ENCODE assay signal across 18 cellular contexts in the genomic region with DNA sequence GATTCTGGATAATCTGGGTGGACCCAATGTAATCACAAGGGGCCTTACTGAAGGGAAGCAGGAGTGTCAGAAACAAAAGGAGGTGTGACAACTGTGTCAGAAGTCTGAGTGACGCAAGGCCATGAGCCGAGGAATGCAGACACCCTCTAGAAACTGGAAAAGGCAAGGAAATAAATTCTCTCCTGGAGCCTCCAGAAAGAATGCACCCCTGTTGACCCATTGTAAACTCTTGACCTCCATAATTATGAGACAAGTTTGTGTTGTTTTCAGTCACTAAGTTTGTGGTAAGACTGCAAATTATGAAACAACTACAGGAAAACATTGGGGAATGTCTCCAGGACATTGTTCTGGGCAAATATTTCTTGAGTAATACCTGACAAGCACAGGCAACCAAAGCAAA. TPM values are rescaled to one million over a fixed set of nuclear protein-coding genes. Genes with fewer than 3 reads are reported as not detected.
DNase-seq lines count a peak whose midpoint lies in the region; TF ChIP-seq lines count a peak whose summit lies in the region.
"Had no signal": no experiment of that assay in that cellular context is flagged by ENCODE, and none has a peak within 500 bp of the region (broad histone marks: within the 10 kb centered on the region; RNA-seq: fewer than 3 reads in every experiment).

No MANE protein-coding gene starts in this region.

- no peak for TF ChIP-seq CTCF in type B pancreatic cell (conservative IDR thresholded peaks at IDR 0.05)

- no peak overlapping the region for H3K4me3 Mint-ChIP-seq in type B pancreatic cell
- H3K4me3 Mint-ChIP-seq: activated CD4-positive, alpha-beta memory T cell treated with anti-CD3 and anti-CD28 coated beads for 36 hours; activated T-helper 17 cell treated with anti-CD3 and anti-CD28 coated beads, Interleukin-2, amount 50 U/mL, for 72 hours; CD4-positive, alpha-beta T cell had no signal

- peak overlapping the region; percentile 42 for H3K27ac Mint-ChIP-seq in type B pancreatic cell
- H3K27ac Mint-ChIP-seq: activated CD4-positive, alpha-beta memory T cell treated with anti-CD3 and anti-CD28 coated beads for 36 hours; activated T-helper 17 cell treated with anti-CD3 and anti-CD28 coated beads, Interleukin-2, amount 50 U/mL, for 72 hours; CD4-positive, alpha-beta T cell had no signal

- peak overlapping the region; percentile 74 for H3K27ac ChIP-seq in caudate nucleus (ENCODE audit: low read depth, low read length)
- H3K27ac ChIP-seq: ascending aorta had no signal

- peak; percentile 31 for DNase-seq in NCI-H82 (lab: John Stamatoyannopoulos, UW)
- DNase-seq in NCI-H82 treated with DMSO at 0.1 percent for 48 hours (lab: John Stamatoyannopoulos, UW; ENCODE audit: unreplicated experiment) = no peak
- no peak for DNase-seq in caudate nucleus (lab: John Stamatoyannopoulos, UW)
- DNase-seq in iPS-NIHi7 (ENCODE audit: extremely low spot score) = peak; percentile 3
- no peak for DNase-seq in type B pancreatic cell (ENCODE audit: extremely low spot score, unreplicated experiment)
- DNase-seq in ureter (ENCODE audit: low spot score) = no peak
- no peak for DNase-seq in COR-L47 (lab: John Stamatoyannopoulos, UW)
- DNase-seq in stimulated activated CD4-positive, alpha-beta T cell treated with anti-CD3 and anti-CD28 coated beads, Interleukin-2, amount 100 ng/mL, for 24 hours = no peak
- DNase-seq: 8988T; activated CD4-positive, alpha-beta memory T cell treated with anti-CD3 and anti-CD28 coated beads for 36 hours; CD4-positive, alpha-beta T cell; effector CD4-positive, alpha-beta T cell; glutamatergic neuron; NCI-H1417; NCI-H345; SK-N-SH had no signal

- H3K4me1 Mint-ChIP-seq in type B pancreatic cell (ENCODE audit: unreplicated experiment) = peaks cover 13% of the 10 kb centered on the region
- H3K4me1 Mint-ChIP-seq: activated T-helper 17 cell treated with anti-CD3 and anti-CD28 coated beads, Interleukin-2, amount 50 U/mL, for 72 hours had no signal

- peaks cover 20% of the 10 kb centered on the region for H3K36me3 Mint-ChIP-seq in type B pancreatic cell
- H3K36me3 Mint-ChIP-seq: activated CD4-positive, alpha-beta memory T cell treated with anti-CD3 and anti-CD28 coated beads for 36 hours had no signal

- H3K27me3 Mint-ChIP-seq in type B pancreatic cell = no peaks in the 10 kb centered on the region
- H3K27me3 Mint-ChIP-seq: CD4-positive, alpha-beta T cell had no signal

- peaks cover 4% of the 10 kb centered on the region for H3K9me3 Mint-ChIP-seq in type B pancreatic cell
- H3K9me3 Mint-ChIP-seq: activated CD4-positive, alpha-beta memory T cell treated with anti-CD3 and anti-CD28 coated beads for 36 hours; activated T-helper 17 cell treated with anti-CD3 and anti-CD28 coated beads, Interleukin-2, amount 50 U/mL, for 72 hours; CD4-positive, alpha-beta T cell had no signal

RNA-seq across cellular contexts. Expression of gene B3GNT7, which starts 47.3 kb away (rescaled TPM):
- total RNA-seq in type B pancreatic cell (ENCODE audit: low replicate concordance) (6.8 and 14.4 TPM in 2 replicates), ureter (2.2 TPM)
- total RNA-seq: activated CD4-positive, alpha-beta memory T cell treated with anti-CD3 and anti-CD28 coated beads for 36 hours had no signal

Comparison
In these comparisons a context has a peak if more than half of its experiments do, and no peak if none do; other contexts are left out.
1. DNase-seq: peak in NCI-H82 (single experiment) and iPS-NIHi7 (single experiment); none in NCI-H82 treated with DMSO at 0.1 percent for 48 hours (single experiment), caudate nucleus (0 of 61), type B pancreatic cell (single experiment), ureter (single experiment), COR-L47 (single experiment) and stimulated activated CD4-positive, alpha-beta T cell treated with anti-CD3 and anti-CD28 coated beads, Interleukin-2, amount 100 ng/mL, for 24 hours (0 of 2).